1 cellular context compared by ENCODE assay signal in genomic region chr18:64240301-64240700, GRCh38.
TF ChIP-seq lines count a peak whose summit lies in the region.

No MANE protein-coding gene starts in this region.

TF ChIP-seq in GM23338, 12 proteins besides CTCF, POLR2A, EP300 and RAD21 (continued from another document):
- TF ChIP-seq ZNF462 (CRISPR knock-in tag; IDR thresholded peaks at IDR 0.05) (no peak), POLR2AphosphoS5 (IDR thresholded peaks at IDR 0.05; ENCODE audit: low read depth) (no peak), EZH2phosphoT487 (IDR thresholded peaks at IDR 0.05; ENCODE audit: unreplicated experiment) (no peak), ETS1 (IDR thresholded peaks at IDR 0.05) (no peak), ZNF114 (CRISPR knock-in tag; IDR thresholded peaks at IDR 0.05) (no peak), ZNF331 (CRISPR knock-in tag; IDR thresholded peaks at IDR 0.05; ENCODE audit: low read depth) (no peak), CREB1 (CRISPR knock-in tag; IDR thresholded peaks at IDR 0.05; ENCODE audit: low read depth) (no peak), STAT1 (IDR thresholded peaks at IDR 0.05; ENCODE audit: unreplicated experiment) (no peak)
TF ChIP-seq in GM23338: peak in this region for 0.
